Comparison of ENCODE assay signal across 26 cellular contexts in the genomic region with DNA sequence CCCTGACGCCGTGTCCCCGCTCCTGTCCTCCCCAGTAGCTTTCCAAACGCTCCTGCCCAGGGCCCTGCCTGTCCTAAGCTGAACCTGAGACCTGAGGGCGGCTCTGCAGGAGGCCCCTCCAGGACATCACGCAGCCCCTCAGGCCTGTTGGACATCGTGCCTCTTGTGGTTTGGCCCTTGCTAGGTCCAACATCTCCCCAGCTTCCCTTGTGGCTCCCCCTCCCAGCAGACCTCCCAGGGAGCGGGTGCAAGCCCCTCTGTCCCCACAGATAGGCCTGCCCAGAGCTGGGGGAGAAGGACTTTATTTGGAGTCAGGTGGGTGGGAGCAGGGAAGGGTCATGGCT. TPM values are rescaled to one million over a fixed set of nuclear protein-coding genes. Genes with fewer than 3 reads are reported as not detected.
"Had no signal": no experiment of that assay in that cellular context is flagged by ENCODE, and none has a peak within 500 bp of the region (broad histone marks: within the 10 kb centered on the region; RNA-seq: fewer than 3 reads in every experiment).

No MANE protein-coding gene starts in this region.

- H3K27me3 ChIP-seq: ascending aorta, breast epithelium had no signal

- H3K36me3 ChIP-seq: ascending aorta, breast epithelium, cardiac muscle cell, esophagus muscularis mucosa, gastroesophageal sphincter had no signal

- ATAC-seq: activated CD4-positive, alpha-beta T cell treated with anti-CD3 and anti-CD28 coated beads for 36 hours; activated T-cell treated with anti-CD3 and anti-CD28 coated beads, Interleukin-2, amount 50 U/mL, for 4 hours; activated T-helper 17 cell treated with anti-CD3 and anti-CD28 coated beads, Interleukin-2, amount 50 U/mL, for 72 hours; effector memory CD8-positive, alpha-beta T cell; foreskin keratinocyte; gastroesophageal sphincter had no signal

- H3K27ac ChIP-seq: ascending aorta, breast epithelium, cardiac muscle cell, coronary artery, dorsolateral prefrontal cortex, esophagus muscularis mucosa, foreskin keratinocyte, gastroesophageal sphincter had no signal

- H3K9me3 ChIP-seq: ascending aorta, breast epithelium, esophagus muscularis mucosa, gastroesophageal sphincter had no signal

- H3K4me3 ChIP-seq: ascending aorta, breast epithelium, cardiac muscle cell, coronary artery, dorsolateral prefrontal cortex, esophagus muscularis mucosa, gastroesophageal sphincter had no signal

- DNase-seq: activated CD4-positive, alpha-beta T cell treated with anti-CD3 and anti-CD28 coated beads for 36 hours; activated CD4-positive, alpha-beta T cell treated with anti-CD3 and anti-CD28 coated beads, Interleukin-2, amount 10 ng/mL, durations not matched to agents 24 days and 14 days; activated CD4-positive, CD25-positive, alpha-beta regulatory T cell; activated CD4-positive, CD25-positive, alpha-beta regulatory T cell treated with anti-CD3 and anti-CD28 coated beads, Interleukin-2, amount 50 U/mL, for 72 hours; activated effector memory CD4-positive, alpha-beta T cell treated with Interleukin-2 at 50 U/mL for 16 hours; activated gamma-delta T cell treated with Interleukin-2 at 50 U/mL for 16 hours; activated naive CD4-positive, alpha-beta T cell treated with anti-CD3 and anti-CD28 coated beads, Interleukin-2, amount 50 U/mL, for 16 hours; activated naive CD4-positive, alpha-beta T cell treated with Interleukin-2 at 50 U/mL for 16 hours; activated T-cell treated with anti-CD3 and anti-CD28 coated beads, Interleukin-2, amount 50 U/mL, for 4 hours; effector CD4-positive, alpha-beta T cell; effector memory CD8-positive, alpha-beta T cell; erythroblast; foreskin keratinocyte; T-helper 2 cell had no signal

- H3K4me1 ChIP-seq: ascending aorta, breast epithelium, foreskin keratinocyte, gastroesophageal sphincter had no signal

RNA-seq across cellular contexts. Expression of a gene that starts 4.1 kb away (rescaled TPM):
- total RNA-seq: activated CD4-positive, alpha-beta memory T cell treated with anti-CD3 and anti-CD28 coated beads for 36 hours; activated CD4-positive, alpha-beta T cell treated with anti-CD3 and anti-CD28 coated beads for 36 hours; activated CD4-positive, alpha-beta T cell treated with anti-CD3 and anti-CD28 coated beads, Interleukin-2, amount 10 ng/mL, durations not matched to agents 24 days and 14 days; activated T-cell treated with anti-CD3 and anti-CD28 coated beads, Interleukin-2, amount 50 U/mL, for 4 hours; activated T-helper 17 cell treated with anti-CD3 and anti-CD28 coated beads, Interleukin-2, amount 50 U/mL, for 72 hours; ascending aorta; cardiac muscle cell; cerebellum; dorsolateral prefrontal cortex; esophagus muscularis mucosa; foreskin keratinocyte; gastroesophageal sphincter; glomerular endothelial cell; T-helper 1 cell treated with Interleukin-12 subunit alpha and Interleukin-12 subunit beta and Interleukin-4 antibody, amounts not matched to agents 30 ng/mL and 1 ng/mL, for 36 hours had no signal
- polyA plus RNA-seq: foreskin keratinocyte had no signal
